21 cellular contexts compared by ENCODE assay signal in genomic region chr20:1292620-1293019, GRCh38. TPM values are rescaled to one million over a fixed set of nuclear protein-coding genes. Genes with fewer than 3 reads are reported as not detected.
DNase-seq lines count a peak whose midpoint lies in the region; ATAC-seq and TF ChIP-seq lines count a peak whose summit lies in the region.
"Had no signal": no experiment of that assay in that cellular context is flagged by ENCODE, and none has a peak within 500 bp of the region (broad histone marks: within the 10 kb centered on the region; RNA-seq: fewer than 3 reads in every experiment).

No MANE protein-coding gene starts in this region.

- no peaks in the 10 kb centered on the region for H3K79me2 ChIP-seq in neural progenitor cell (ENCODE audit: low read depth)

- H2AFZ ChIP-seq in neural progenitor cell (replicated peaks) = no peak overlapping the region
- H2AFZ ChIP-seq: GM23338, PC-9 had no signal

- H3K36me3 ChIP-seq in SJCRH30 (no peaks in the 10 kb centered on the region), neural progenitor cell (no peaks in the 10 kb centered on the region), psoas muscle (ENCODE audit: insufficient read depth in 1 of 2, low read depth in 1 of 2) (no peaks in the 10 kb centered on the region)
- H3K36me3 ChIP-seq: BE2C, SJSA1 had no signal

- peaks cover 54% of the 10 kb centered on the region for H3K4me1 Mint-ChIP-seq in activated naive CD4-positive, alpha-beta T cell treated with anti-CD3 and anti-CD28 coated beads, Interleukin-2, amount 50 U/mL, for 24 hours
- H3K4me1 Mint-ChIP-seq in activated naive CD4-positive, alpha-beta T cell treated with anti-CD3 and anti-CD28 coated beads, Interleukin-2, amount 10 ng/mL, durations not matched to agents 7 days and 5 days = peaks cover 22% of the 10 kb centered on the region
- H3K4me1 Mint-ChIP-seq in neural progenitor cell = peaks cover 8% of the 10 kb centered on the region
- H3K4me1 Mint-ChIP-seq: CD14-positive monocyte, GM23338, H9 had no signal

- H3K4me1 ChIP-seq in SJCRH30 (peaks cover 29% of the 10 kb centered on the region), neural progenitor cell (peaks cover 5% of the 10 kb centered on the region), psoas muscle (peaks cover 14% of the 10 kb centered on the region)
- H3K4me1 ChIP-seq: BE2C had no signal

- no peak overlapping the region for H3K9ac ChIP-seq in neural progenitor cell

- H3K27ac Mint-ChIP-seq in activated naive CD4-positive, alpha-beta T cell treated with anti-CD3 and anti-CD28 coated beads, Interleukin-2, amount 50 U/mL, for 24 hours = peak overlapping the region; percentile 84
- H3K27ac Mint-ChIP-seq in activated naive CD4-positive, alpha-beta T cell treated with anti-CD3 and anti-CD28 coated beads, Interleukin-2, amount 10 ng/mL, durations not matched to agents 7 days and 5 days = no peak overlapping the region
- peak overlapping the region; percentile 63 for H3K27ac Mint-ChIP-seq in neural progenitor cell
- H3K27ac Mint-ChIP-seq: GM23338, H9 had no signal

- intact Hi-C loops in psoas muscle (cut with DNase I) = no loop called here

- H3K27me3 Mint-ChIP-seq in activated naive CD4-positive, alpha-beta T cell treated with anti-CD3 and anti-CD28 coated beads, Interleukin-2, amount 50 U/mL, for 24 hours = no peaks in the 10 kb centered on the region
- no peaks in the 10 kb centered on the region for H3K27me3 Mint-ChIP-seq in activated naive CD4-positive, alpha-beta T cell treated with anti-CD3 and anti-CD28 coated beads, Interleukin-2, amount 10 ng/mL, durations not matched to agents 7 days and 5 days
- no peaks in the 10 kb centered on the region for H3K27me3 Mint-ChIP-seq in neural progenitor cell (ENCODE audit: insufficient read depth, low read depth)

- whole genome bisulfite sequencing in psoas muscle, 3 donors = 93 to 97% (median 97%) methylated on average over 1 of the region's 1 CpG

- H4K20me1 ChIP-seq in neural progenitor cell (ENCODE audit: low read depth) = no peaks in the 10 kb centered on the region

- ATAC-seq in GM19395 (IDR thresholded peaks at IDR 0.05; ENCODE audit: unreplicated experiment) (no peak), psoas muscle (no peak)
- ATAC-seq: GM23338, Right ventricle myocardium inferior had no signal

- no peak overlapping the region for H3K4me3 Mint-ChIP-seq in activated naive CD4-positive, alpha-beta T cell treated with anti-CD3 and anti-CD28 coated beads, Interleukin-2, amount 50 U/mL, for 24 hours
- H3K4me3 Mint-ChIP-seq in activated naive CD4-positive, alpha-beta T cell treated with anti-CD3 and anti-CD28 coated beads, Interleukin-2, amount 10 ng/mL, durations not matched to agents 7 days and 5 days = no peak overlapping the region
- H3K4me3 Mint-ChIP-seq in neural progenitor cell = no peak overlapping the region
- H3K4me3 Mint-ChIP-seq: CD14-positive monocyte, GM23338, H9 had no signal

- H3K9me3 ChIP-seq in SJCRH30 (replicated peaks) = no peaks in the 10 kb centered on the region
- H3K9me3 ChIP-seq in neural progenitor cell (ENCODE audit: low read depth) = no peaks in the 10 kb centered on the region
- no peaks in the 10 kb centered on the region for H3K9me3 ChIP-seq in psoas muscle
- H3K9me3 ChIP-seq: BE2C, SJSA1 had no signal

- DNase-seq in activated naive CD4-positive, alpha-beta T cell treated with anti-CD3 and anti-CD28 coated beads, Interleukin-2, amount 10 ng/mL, durations not matched to agents 7 days and 5 days = no peak
- no peak for DNase-seq in SJCRH30
- no peak for DNase-seq in neural progenitor cell (ENCODE audit: low spot score)
- DNase-seq in NCI-H2107 treated with DMSO at 0.1 percent for 48 hours (lab: John Stamatoyannopoulos, UW; ENCODE audit: unreplicated experiment) = no peak
- no peak for DNase-seq in psoas muscle
- DNase-seq: 8988T, ACHN, BE2C, H9, KG1, MM.1S, NCI-H2227 treated with DMSO at 0.1 percent for 48 hours, NCI-H526 treated with DMSO at 0.1 percent for 48 hours, PC-9 had no signal

- H3K27me3 ChIP-seq in SJCRH30 = no peaks in the 10 kb centered on the region
- no peaks in the 10 kb centered on the region for H3K27me3 ChIP-seq in neural progenitor cell
- H3K27me3 ChIP-seq in psoas muscle (ENCODE audit: insufficient read depth in 3 of 3, low read length in 2 of 3) = no peaks in the 10 kb centered on the region
- H3K27me3 ChIP-seq: BE2C, SJSA1 had no signal

- no peak overlapping the region for H3K4me2 ChIP-seq in neural progenitor cell
- H3K4me2 ChIP-seq: GM23338, PC-9 had no signal

- H3F3A ChIP-seq in neural progenitor cell (ENCODE audit: low read depth) = no peaks in the 10 kb centered on the region

- peak overlapping the region; percentile 65 for H3K27ac ChIP-seq in SJCRH30
- peak overlapping the region; percentile 88 for H3K27ac ChIP-seq in cingulate gyrus (ENCODE audit: low read depth, low read length)
- H3K27ac ChIP-seq in neural progenitor cell = no peak overlapping the region
- H3K27ac ChIP-seq in psoas muscle = no peak overlapping the region
- H3K27ac ChIP-seq: PC-9 had no signal

- no peaks in the 10 kb centered on the region for H3K9me3 Mint-ChIP-seq in activated naive CD4-positive, alpha-beta T cell treated with anti-CD3 and anti-CD28 coated beads, Interleukin-2, amount 50 U/mL, for 24 hours
- no peaks in the 10 kb centered on the region for H3K9me3 Mint-ChIP-seq in activated naive CD4-positive, alpha-beta T cell treated with anti-CD3 and anti-CD28 coated beads, Interleukin-2, amount 10 ng/mL, durations not matched to agents 7 days and 5 days
- H3K9me3 Mint-ChIP-seq in neural progenitor cell = no peaks in the 10 kb centered on the region
- H3K9me3 Mint-ChIP-seq: CD14-positive monocyte, GM23338, H9 had no signal

- peaks cover 3% of the 10 kb centered on the region for H3K36me3 Mint-ChIP-seq in activated naive CD4-positive, alpha-beta T cell treated with anti-CD3 and anti-CD28 coated beads, Interleukin-2, amount 50 U/mL, for 24 hours
- peaks cover 2% of the 10 kb centered on the region for H3K36me3 Mint-ChIP-seq in activated naive CD4-positive, alpha-beta T cell treated with anti-CD3 and anti-CD28 coated beads, Interleukin-2, amount 10 ng/mL, durations not matched to agents 7 days and 5 days
- no peaks in the 10 kb centered on the region for H3K36me3 Mint-ChIP-seq in neural progenitor cell
- H3K36me3 Mint-ChIP-seq: CD14-positive monocyte had no signal

- TF ChIP-seq CTCF in neural progenitor cell (IDR thresholded peaks at IDR 0.05) (no peak), psoas muscle (IDR thresholded peaks at IDR 0.05) (no peak)

- CTCF ChIA-PET in activated naive CD4-positive, alpha-beta T cell treated with anti-CD3 and anti-CD28 coated beads, Interleukin-2, amount 10 ng/mL, durations not matched to agents 7 days and 5 days (lab: Charles Lee) = interaction anchor here (0.6 kb wide), 1 partner anchor 83 kb away, joined by 3 read pairs; no protein-coding TSS in a partner anchor

- H3K4me3 ChIP-seq in SJCRH30 = no peak overlapping the region
- H3K4me3 ChIP-seq in neural progenitor cell = no peak overlapping the region
- H3K4me3 ChIP-seq in psoas muscle = no peak overlapping the region
- H3K4me3 ChIP-seq: GM23338, PC-9, SJSA1 had no signal

RNA-seq across cellular contexts. Expression of gene SNPH, which starts 26.5 kb away (rescaled TPM):
- total RNA-seq in SJCRH30 (2014; rRNA removed; shearing (Covaris generic)) = 2.9 and 3.0 TPM in 2 replicates
- total RNA-seq in neural progenitor cell (ENCODE audit: low replicate concordance) (0.43 and 0.90 TPM in 2 replicates), psoas muscle (1 to 10 TPM; 2.7 to 9.3 (median 5.2) TPM)
- 1 to 10 TPM; 1.0 to 4.8 (median 2.2) TPM for polyA plus RNA-seq in psoas muscle

RNA-seq across cellular contexts. Expression of gene SDCBP2, which starts 36.3 kb away (rescaled TPM):
- total RNA-seq in SJCRH30 (2014; rRNA removed; shearing (Covaris generic)) = 0.71 TPM in 2 replicates
- total RNA-seq in neural progenitor cell (ENCODE audit: low replicate concordance) (1.6 and 6.6 TPM in 2 replicates), psoas muscle (1 to 10 TPM; 1.6 to 3.2 (median 1.9) TPM)
- 10 to 100 TPM in 1 of 3 donors, 1 to 10 TPM in 2; 1.9 to 10.5 (median 2.2) TPM for polyA plus RNA-seq in psoas muscle

Comparison
In these comparisons a context has a peak if more than half of its experiments do, and no peak if none do; other contexts are left out.
1. H3K27ac ChIP-seq: peak in SJCRH30 (single experiment) and cingulate gyrus (single experiment); none in neural progenitor cell (single experiment) and psoas muscle (single experiment).